1 cellular context compared by ENCODE assay signal in genomic region chr1:87904668-87905067, GRCh38.
TF ChIP-seq lines count a peak whose summit lies in the region.

No MANE protein-coding gene starts in this region.

TF ChIP-seq in HEK293, 187 proteins besides CTCF, POLR2A, EP300 and RAD21 (continued from another document and continues in another):
- TF ChIP-seq ZNF280C (tag by site-specific recombination; IDR thresholded peaks at IDR 0.05) (no peak), SP2 (tag by site-specific recombination; IDR thresholded peaks at IDR 0.05) (no peak), ZNF302 (tag by site-specific recombination; IDR thresholded peaks at IDR 0.05; ENCODE audit: low read depth) (no peak), ZFP3 (tag by site-specific recombination; IDR thresholded peaks at IDR 0.05; ENCODE audit: low read depth) (no peak), PRDM6 (tag by site-specific recombination; IDR thresholded peaks at IDR 0.05) (peak; percentile 87), MEIS1 (CRISPR knock-in tag; IDR thresholded peaks at IDR 0.05; ENCODE audit: borderline replicate concordance) (no peak), GLIS2 (tag by site-specific recombination; IDR thresholded peaks at IDR 0.05) (no peak), PATZ1 (tag by site-specific recombination; IDR thresholded peaks at IDR 0.05) (no peak), ZNF24 (tag by site-specific recombination; IDR thresholded peaks at IDR 0.05) (no peak), ZNF16 (tag by site-specific recombination; IDR thresholded peaks at IDR 0.05; ENCODE audit: low read depth) (no peak), ZNF747 (tag by site-specific recombination; IDR thresholded peaks at IDR 0.05) (no peak), ZNF701 (tag by site-specific recombination; IDR thresholded peaks at IDR 0.05) (no peak), PRDM2 (tag by site-specific recombination; IDR thresholded peaks at IDR 0.05; ENCODE audit: borderline replicate concordance) (no peak), ZNF792 (tag by site-specific recombination; IDR thresholded peaks at IDR 0.05) (no peak), ZNF350 (tag by site-specific recombination; IDR thresholded peaks at IDR 0.05) (no peak), ZNF10 (tag by site-specific recombination; IDR thresholded peaks at IDR 0.05) (no peak), ZNF2 (tag by site-specific recombination; IDR thresholded peaks at IDR 0.05) (no peak), ZNF610 (tag by site-specific recombination; IDR thresholded peaks at IDR 0.05; ENCODE audit: borderline replicate concordance) (no peak), HOXD13 (CRISPR knock-in tag; IDR thresholded peaks at IDR 0.05; ENCODE audit: borderline replicate concordance) (no peak), ZNF121 (tag by site-specific recombination; IDR thresholded peaks at IDR 0.05) (no peak), SALL2 (tag by site-specific recombination; IDR thresholded peaks at IDR 0.05; ENCODE audit: borderline replicate concordance) (no peak), ZBTB21 (tag by site-specific recombination; IDR thresholded peaks at IDR 0.05) (no peak), ZNF830 (tag by site-specific recombination; IDR thresholded peaks at IDR 0.05; ENCODE audit: low read depth) (no peak), OSR2 (tag by site-specific recombination; IDR thresholded peaks at IDR 0.05) (peak; percentile 78; the same call in 1 of the 2 replicates), ZBTB44 (tag by site-specific recombination; IDR thresholded peaks at IDR 0.05) (peak; percentile 75), FEZF1 (tag by site-specific recombination; IDR thresholded peaks at IDR 0.05) (peak; percentile 37; the same call in 1 of the 2 replicates), IKZF3 (tag by site-specific recombination; IDR thresholded peaks at IDR 0.05) (0 out of 2 replicates have a peak, but pooled peaks have one; percentile 16), ZNF623 (tag by site-specific recombination; IDR thresholded peaks at IDR 0.05) (no peak), ZNF558 (tag by site-specific recombination; IDR thresholded peaks at IDR 0.05) (no peak), ZNF664 (tag by site-specific recombination; IDR thresholded peaks at IDR 0.05) (no peak), ZNF433 (tag by site-specific recombination; IDR thresholded peaks at IDR 0.05; ENCODE audit: low read depth) (no peak), ZNF423 (tag by site-specific recombination; IDR thresholded peaks at IDR 0.05) (no peak), RBAK (tag by site-specific recombination; IDR thresholded peaks at IDR 0.05) (no peak), ZNF211 (tag by site-specific recombination; IDR thresholded peaks at IDR 0.05; ENCODE audit: low read depth) (no peak), ZNF311 (tag by site-specific recombination; IDR thresholded peaks at IDR 0.05; ENCODE audit: borderline replicate concordance) (no peak), ZSCAN30 (tag by site-specific recombination; IDR thresholded peaks at IDR 0.05) (0 out of 2 replicates have a peak, but pooled peaks have one; percentile 42), ATF2 (tag by site-specific recombination; IDR thresholded peaks at IDR 0.05; ENCODE audit: low read depth) (no peak), ZNF626 (tag by site-specific recombination; IDR thresholded peaks at IDR 0.05) (no peak), KLF17 (tag by site-specific recombination; IDR thresholded peaks at IDR 0.05) (no peak), ZNF560 (tag by site-specific recombination; IDR thresholded peaks at IDR 0.05; ENCODE audit: borderline replicate concordance) (no peak), ZNF202 (tag by site-specific recombination; IDR thresholded peaks at IDR 0.05; ENCODE audit: borderline replicate concordance) (no peak), ZNF184 (tag by site-specific recombination; IDR thresholded peaks at IDR 0.05) (no peak), ZBTB8A (tag by site-specific recombination; IDR thresholded peaks at IDR 0.05) (no peak), SCRT1 (tag by site-specific recombination; IDR thresholded peaks at IDR 0.05; ENCODE audit: borderline replicate concordance) (no peak), TSHZ1 (tag by site-specific recombination; IDR thresholded peaks at IDR 0.05; ENCODE audit: borderline replicate concordance) (no peak), PRDM1 (tag by site-specific recombination; IDR thresholded peaks at IDR 0.05) (no peak)
